ENCODE assay signal across 1 cellular context in genomic region chr6:135154125-135154524, GRCh38. TPM values are rescaled to one million over a fixed set of nuclear protein-coding genes. Genes with fewer than 3 reads are reported as not detected.
"Had no signal": no experiment of that assay in that cellular context is flagged by ENCODE, and none has a peak within 500 bp of the region (broad histone marks: within the 10 kb centered on the region; RNA-seq: fewer than 3 reads in every experiment).

No MANE protein-coding gene starts in this region.

RNA-seq across cellular contexts. Expression of gene MYB, which starts 27.0 kb away (rescaled TPM):
- total RNA-seq: MCF 10A had no signal
